Comparison of ENCODE assay signal across 27 cellular contexts in genomic region chr6:113934101-113934500, GRCh38.
"Had no signal": no experiment of that assay in that cellular context is flagged by ENCODE, and none has a peak within 500 bp of the region (broad histone marks: within the 10 kb centered on the region; RNA-seq: fewer than 3 reads in every experiment).

No MANE protein-coding gene starts in this region.

- H3K36me3 ChIP-seq: colonic mucosa, gastrocnemius medialis had no signal

- FAIRE-seq: colon, endometrium, endothelial cell of umbilical vein, frontal cortex had no signal

- H3K4me1 ChIP-seq: colonic mucosa, esophagus muscularis mucosa, esophagus squamous epithelium, foreskin keratinocyte, gastrocnemius medialis, gastroesophageal sphincter, heart left ventricle had no signal

- DNase-seq: colonic mucosa; cortex of kidney; dermis blood vessel endothelial cell; dorsolateral prefrontal cortex; effector CD4-positive, alpha-beta T cell; effector CD8-positive, alpha-beta T cell; effector memory CD4-positive, alpha-beta T cell; effector memory CD8-positive, alpha-beta T cell; endodermal cell; erythroblast; esophagus squamous epithelium; foreskin fibroblast; foreskin keratinocyte; foreskin melanocyte; gastrocnemius medialis; glutamatergic neuron; head of caudate nucleus; heart left ventricle; heart right ventricle had no signal

- H3K4me3 ChIP-seq: colonic mucosa, coronary artery, dorsolateral prefrontal cortex, esophagus muscularis mucosa, esophagus squamous epithelium, gastrocnemius medialis, gastroesophageal sphincter, heart left ventricle, heart right ventricle had no signal

- H3K27me3 ChIP-seq: colonic mucosa, dorsolateral prefrontal cortex, esophagus muscularis mucosa, esophagus squamous epithelium, foreskin keratinocyte, gastrocnemius medialis, gastroesophageal sphincter, heart left ventricle, heart right ventricle had no signal

- H3K27ac ChIP-seq: colonic mucosa, coronary artery, dorsolateral prefrontal cortex, epithelial cell of prostate, esophagus muscularis mucosa, esophagus squamous epithelium, foreskin keratinocyte, gastrocnemius medialis, gastroesophageal sphincter, heart left ventricle, heart right ventricle had no signal

- H3K9me3 ChIP-seq: colonic mucosa had no signal
